In genomic region chr17:42531455-42532354, GRCh38 we compare ENCODE assay signal across 8 cellular contexts. TPM values are rescaled to one million over a fixed set of nuclear protein-coding genes. Genes with fewer than 3 reads are reported as not detected.
A peak's percentile ranks its signal among the peaks of the same experiment; 100 is the strongest.
DNase-seq lines count a peak whose midpoint lies in the region; ATAC-seq and TF ChIP-seq lines count a peak whose summit lies in the region.

No MANE protein-coding gene starts in this region.

- H3K27ac Mint-ChIP-seq in Calu3 (ENCODE audit: unreplicated experiment): peak overlapping the region; percentile 69

- DNase-seq in Calu3 (peak; percentile 83), SJSA1 (ENCODE audit: low read depth in 1 of 2, low spot score in 2 of 2) (peak in 1 of 2 experiments; percentile 46), adipocyte (ENCODE audit: low read depth) (peak; percentile 85), left cardiac atrium (peak; percentile 76), posterior cingulate gyrus (peak; percentile 44 to 95 (median 69)), cerebellar nuclear complex (lab: John Stamatoyannopoulos, UW) (no peak)

- CTCF ChIA-PET in Calu3 (lab: Charles Lee): interaction anchor here (0.7 to 1.9 kb wide), 5 partner anchors 13 to 419 kb away, joined by 3 to 19 read pairs (median 3); no protein-coding TSS in a partner anchor

- H3K4me1 ChIP-seq in HUES6 (ENCODE audit: control insufficient read depth, insufficient read depth, low read length) (peaks cover 16% of the 10 kb centered on the region), SJSA1 (replicated peaks) (peaks cover 47% of the 10 kb centered on the region), adipocyte (ENCODE audit: control insufficient read depth, insufficient read depth, low read length) (peaks cover 20% of the 10 kb centered on the region)

- no peaks in the 10 kb centered on the region for H3K9me3 ChIP-seq in HUES6 (ENCODE audit: control insufficient read depth, insufficient read depth, low read depth, low read length)
- no peaks in the 10 kb centered on the region for H3K9me3 ChIP-seq in SJSA1 (replicated peaks)
- no peaks in the 10 kb centered on the region for H3K9me3 ChIP-seq in adipocyte (ENCODE audit: control insufficient read depth, low read length)

- no peak overlapping the region for H3K27ac ChIP-seq in HUES6 (ENCODE audit: low read depth, low read length)
- H3K27ac ChIP-seq in SJSA1: no peak overlapping the region

- peak; percentile 73 for TF ChIP-seq CTCF in Calu3 (IDR thresholded peaks at IDR 0.05; ENCODE audit: unreplicated experiment)

- H3K4me1 Mint-ChIP-seq in Calu3 (ENCODE audit: low read depth, unreplicated experiment): peaks cover 49% of the 10 kb centered on the region

- intact Hi-C loops in Calu3 (cut with micrococcal nuclease; ENCODE audit: unreplicated experiment): no loop called here
- intact Hi-C loops in left cardiac atrium (cut with DNase I): no loop called here
- intact Hi-C loops in posterior cingulate gyrus (cut with DNase I): no loop called here

- H3K9ac ChIP-seq in HUES6 (ENCODE audit: low read length) (peak overlapping the region; percentile 47), adipocyte (ENCODE audit: low read length) (peak overlapping the region; percentile 79)

- H3K9me3 Mint-ChIP-seq in Calu3 (ENCODE audit: low read depth, unreplicated experiment): no peaks in the 10 kb centered on the region

- peaks cover 29% of the 10 kb centered on the region for H3K36me3 Mint-ChIP-seq in Calu3 (ENCODE audit: insufficient read depth, unreplicated experiment)

- H3K4me3 Mint-ChIP-seq in Calu3 (ENCODE audit: low read depth, unreplicated experiment): peak overlapping the region; percentile 92

- peaks cover 11% of the 10 kb centered on the region for H3K27me3 ChIP-seq in HUES6 (ENCODE audit: control insufficient read depth, insufficient read depth, low read length)
- H3K27me3 ChIP-seq in SJSA1 (replicated peaks): no peaks in the 10 kb centered on the region
- H3K27me3 ChIP-seq in adipocyte (replicated peaks; ENCODE audit: control insufficient read depth, insufficient read depth, low read length): no peaks in the 10 kb centered on the region

- H3K27me3 Mint-ChIP-seq in Calu3 (ENCODE audit: unreplicated experiment): no peaks in the 10 kb centered on the region

- BruUV-seq in Calu3 (replicated peaks; lab: Mats Ljungman, UMichigan): no TSS peak

- no peaks in the 10 kb centered on the region for H3K36me3 ChIP-seq in HUES6 (ENCODE audit: control insufficient read depth, insufficient read depth, low read length)
- no peaks in the 10 kb centered on the region; the same call in 1 of the 2 replicates for H3K36me3 ChIP-seq in SJSA1
- no peaks in the 10 kb centered on the region for H3K36me3 ChIP-seq in adipocyte (ENCODE audit: control insufficient read depth, insufficient read depth, low read length, severe bottlenecking)

- ATAC-seq in left cardiac atrium: peak; percentile 30 to 35
- no peak for ATAC-seq in GM21423 (IDR thresholded peaks at IDR 0.05; ENCODE audit: unreplicated experiment)

- peak overlapping the region; percentile 57 for H3K4me3 ChIP-seq in HUES6 (ENCODE audit: low read depth, low read length)
- H3K4me3 ChIP-seq in SJSA1: peak overlapping the region; percentile 53
- peak overlapping the region; percentile 76 for H3K4me3 ChIP-seq in adipocyte (ENCODE audit: low read length)

RNA-seq across cellular contexts. Expression of gene NAGLU, which starts 4.3 kb away (rescaled TPM):
- total RNA-seq in Calu3 (2022): 53.8 and 59.1 TPM in 2 replicates
- 16.2 and 26.8 TPM in 2 replicates for total RNA-seq in SJSA1 (2014; rRNA removed; shearing (Covaris generic))
- total RNA-seq in left cardiac atrium: 10 to 100 TPM; 15.1 to 20.7 TPM

RNA-seq across cellular contexts. Expression of gene HSD17B1, which starts 21.0 kb away (rescaled TPM):
- total RNA-seq in Calu3 (2022): 0.88 and 1.0 TPM in 2 replicates
- 0.13 and 1.5 TPM in 2 replicates for total RNA-seq in SJSA1 (2014; rRNA removed; shearing (Covaris generic))
- 1 to 10 TPM; 2.8 to 3.7 TPM for total RNA-seq in left cardiac atrium

RNA-seq across cellular contexts. Expression of gene COASY, which starts 30.2 kb away (rescaled TPM):
- total RNA-seq in Calu3 (2022) (159 and 163 TPM in 2 replicates), left cardiac atrium (10 to 100 TPM; 37.2 to 37.5 TPM)
- 10.2 and 15.4 TPM in 2 replicates for total RNA-seq in SJSA1 (2014; rRNA removed; shearing (Covaris generic))

RNA-seq across cellular contexts. Expression of gene MLX, which starts 35.2 kb away (rescaled TPM):
- total RNA-seq in Calu3 (2022): 65.0 and 69.8 TPM in 2 replicates
- 20.1 and 35.0 TPM in 2 replicates for total RNA-seq in SJSA1 (2014; rRNA removed; shearing (Covaris generic))
- 10 to 100 TPM; 51.3 to 55.3 TPM for total RNA-seq in left cardiac atrium

RNA-seq across cellular contexts. Expression of gene PSMC3IP, which starts 45.8 kb away (rescaled TPM):
- total RNA-seq in Calu3 (2022) (31.8 and 32.4 TPM in 2 replicates), left cardiac atrium (1 to 10 TPM; 2.2 to 3.4 TPM)
- 18.4 and 22.3 TPM in 2 replicates for total RNA-seq in SJSA1 (2014; rRNA removed; shearing (Covaris generic))

Comparison
In these comparisons a context has a peak if more than half of its experiments do, and no peak if none do; other contexts are left out.
1. DNase-seq: peak in Calu3 (single experiment), adipocyte (single experiment), left cardiac atrium (single experiment) and posterior cingulate gyrus (10 of 10); none in cerebellar nuclear complex (0 of 2).
2. Peak in every context shown above with its lines, with median percentiles within 50 percentile points of each other: H3K4me3 ChIP-seq.